In genomic region chr7:18666107-18666728, GRCh38 we compare ENCODE assay signal across 8 cellular contexts.
DNase-seq lines count a peak whose midpoint lies in the region; ATAC-seq, FAIRE-seq and TF ChIP-seq lines count a peak whose summit lies in the region.

No MANE protein-coding gene starts in this region.

- H3K27me3 ChIP-seq in WERI-Rb-1 (ENCODE audit: insufficient read depth, low read depth, severe bottlenecking), result no peaks in the 10 kb centered on the region
- H3K27me3 ChIP-seq in bronchial epithelial cell (ENCODE audit: control insufficient read depth, insufficient read depth, low read length), result no peaks in the 10 kb centered on the region
- H3K27me3 ChIP-seq in kidney epithelial cell (ENCODE audit: control insufficient read depth, insufficient read depth, low read length), result no peaks in the 10 kb centered on the region

- H3K4me3 ChIP-seq in WERI-Rb-1 (ENCODE audit: low read depth, low read length) (no peak overlapping the region), bronchial epithelial cell (ENCODE audit: low read depth, low read length) (no peak overlapping the region), kidney epithelial cell (ENCODE audit: low read depth, low read length) (no peak overlapping the region)

- no peaks in the 10 kb centered on the region for H3K9me3 ChIP-seq in WERI-Rb-1 (ENCODE audit: severe bottlenecking)

- no peak overlapping the region for H3K27ac ChIP-seq in WERI-Rb-1

- TF ChIP-seq CTCF in WERI-Rb-1 (IDR thresholded peaks at IDR 0.05; ENCODE audit: low read depth, low read length) (peak; percentile 98), bronchial epithelial cell (IDR thresholded peaks at IDR 0.05; ENCODE audit: insufficient read depth, low read length, severe bottlenecking) (peak; percentile 95), kidney epithelial cell (IDR thresholded peaks at IDR 0.05; ENCODE audit: insufficient read depth, low read length, poor library complexity, severe bottlenecking) (peak; percentile 86)

- H3K36me3 ChIP-seq in WERI-Rb-1, result no peaks in the 10 kb centered on the region
- no peaks in the 10 kb centered on the region for H3K36me3 ChIP-seq in bronchial epithelial cell (ENCODE audit: control insufficient read depth, insufficient read depth, low read length)
- no peaks in the 10 kb centered on the region for H3K36me3 ChIP-seq in kidney epithelial cell (ENCODE audit: control insufficient read depth, insufficient read depth, low read length)

- peak; percentile 50 for FAIRE-seq in bronchial epithelial cell (lab: Jason Lieb, UNC)

- peak; percentile 94 for ATAC-seq in GM18870 (IDR thresholded peaks at IDR 0.05; ENCODE audit: unreplicated experiment)
- peak; percentile 100 for ATAC-seq in HG03066 (IDR thresholded peaks at IDR 0.05; ENCODE audit: low read depth, unreplicated experiment)

- DNase-seq in AG20443 (ENCODE audit: low spot score) (peak; percentile 81), NCI-H2171 treated with DMSO at 0.1 percent for 48 hours (lab: John Stamatoyannopoulos, UW) (peak; percentile 65), WERI-Rb-1 (peak; percentile 81), bronchial epithelial cell (ENCODE audit: low read depth) (peak; percentile 65), kidney epithelial cell (ENCODE audit: low read depth) (peak; percentile 18)
- peak; percentile 58 to 63 for DNase-seq in stimulated activated CD4-positive, alpha-beta T cell treated with anti-CD3 and anti-CD28 coated beads, Interleukin-2, amount 100 ng/mL, for 24 hours

Comparison
In these comparisons a context has a peak if more than half of its experiments do, and no peak if none do; other contexts are left out.
1. DNase-seq: peak in every context shown above with its lines; median percentile 81 in AG20443; 81 in WERI-Rb-1; 65 in NCI-H2171 treated with DMSO at 0.1 percent for 48 hours; 65 in bronchial epithelial cell; 60 in stimulated activated CD4-positive, alpha-beta T cell treated with anti-CD3 and anti-CD28 coated beads, Interleukin-2, amount 100 ng/mL, for 24 hours; 18 in kidney epithelial cell.